ENCODE assay signal across 8 cellular contexts in the genomic region with DNA sequence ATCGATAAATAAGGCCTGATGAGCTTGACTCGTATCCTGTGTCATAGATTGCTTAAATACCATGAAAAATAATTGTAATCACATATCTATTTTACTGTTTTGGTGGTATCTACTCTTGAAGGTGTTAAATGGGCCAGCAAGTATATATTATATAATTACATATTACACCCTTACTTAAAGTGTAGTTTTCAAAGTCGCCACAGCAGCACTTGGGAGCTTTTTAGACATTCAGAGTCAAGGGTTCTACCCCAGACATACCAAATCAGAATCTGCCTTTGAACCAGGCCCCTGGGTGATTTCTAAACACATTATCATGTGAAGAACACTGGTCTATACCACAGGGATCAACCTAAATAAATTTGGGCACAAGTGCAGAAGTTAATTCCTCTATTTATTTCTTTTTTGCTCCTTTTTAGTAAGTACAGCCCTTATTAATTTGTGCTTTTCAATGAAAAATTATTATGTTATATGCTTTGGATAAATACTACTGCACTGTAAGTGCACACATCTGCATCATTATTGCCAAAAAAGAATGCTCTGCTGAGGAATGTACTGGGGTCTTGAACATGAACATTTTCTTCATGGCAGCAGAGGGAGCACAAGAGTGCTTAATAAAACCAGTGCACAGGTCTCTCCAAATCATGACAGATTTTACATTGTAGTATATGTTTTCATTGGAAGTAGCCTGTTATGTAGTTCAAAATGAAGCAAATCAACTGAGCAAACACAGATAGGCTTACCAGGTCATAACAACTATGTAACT. TPM values are rescaled to one million over a fixed set of nuclear protein-coding genes. Genes with fewer than 3 reads are reported as not detected.
DNase-seq lines count a peak whose midpoint lies in the region; ATAC-seq lines count a peak whose summit lies in the region.

No MANE protein-coding gene starts in this region.

- ATAC-seq in GM21619 (IDR thresholded peaks at IDR 0.05; ENCODE audit: unreplicated experiment): no peak
- no peak for ATAC-seq in GM21723 (IDR thresholded peaks at IDR 0.05; ENCODE audit: unreplicated experiment)

- peak; percentile 17 for DNase-seq in NCI-H1105 treated with DMSO at 0.1 percent for 48 hours (lab: John Stamatoyannopoulos, UW)
- no peak for DNase-seq in NCI-H1105 (lab: John Stamatoyannopoulos, UW)
- DNase-seq in NCI-H69 (lab: John Stamatoyannopoulos, UW): peak; percentile 79
- peak; percentile 37 for DNase-seq in cerebellum (ENCODE audit: low spot score)
- DNase-seq in renal cortical epithelial cell (ENCODE audit: low read depth): peak; percentile 55
- no peak for DNase-seq in NCI-H226

RNA-seq across cellular contexts. Expression of a gene that starts 3.1 kb away (rescaled TPM):
- 38.8 TPM for total RNA-seq in cerebellum
- total RNA-seq in renal cortical epithelial cell: 14.4 and 27.2 TPM in 2 replicates

Comparison
In these comparisons a context has a peak if more than half of its experiments do, and no peak if none do; other contexts are left out.
1. DNase-seq: peak in NCI-H1105 treated with DMSO at 0.1 percent for 48 hours (single experiment), NCI-H69 (single experiment), cerebellum (single experiment) and renal cortical epithelial cell (single experiment); none in NCI-H1105 (single experiment) and NCI-H226 (single experiment).